37 cellular contexts compared by ENCODE assay signal in genomic region chr13:38338089-38338488, GRCh38.
"Had no signal": no experiment of that assay in that cellular context is flagged by ENCODE, and none has a peak within 500 bp of the region (broad histone marks: within the 10 kb centered on the region; RNA-seq: fewer than 3 reads in every experiment).

No MANE protein-coding gene starts in this region.

- H3K27ac Mint-ChIP-seq: activated CD4-positive, alpha-beta memory T cell treated with anti-CD3 and anti-CD28 coated beads, Interleukin-2, amount 10 ng/mL, durations not matched to agents 7 days and 5 days; activated CD4-positive, alpha-beta T cell treated with anti-CD3 and anti-CD28 coated beads for 36 hours; activated CD4-positive, alpha-beta T cell treated with anti-CD3 and anti-CD28 coated beads, Interleukin-2, amount 10 ng/mL, durations not matched to agents 7 days and 5 days; activated CD8-positive, alpha-beta memory T cell treated with anti-CD3 and anti-CD28 coated beads, Interleukin-2, amount 10 ng/mL, durations not matched to agents 7 days and 5 days; activated CD8-positive, alpha-beta T cell treated with anti-CD3 and anti-CD28 coated beads, Interleukin-2, amount 10 ng/mL, durations not matched to agents 7 days and 5 days; activated naive CD4-positive, alpha-beta T cell treated with anti-CD3 and anti-CD28 coated beads, Interleukin-2, amount 10 ng/mL, durations not matched to agents 7 days and 5 days; activated naive CD4-positive, alpha-beta T cell treated with anti-CD3 and anti-CD28 coated beads, Interleukin-2, amount 50 U/mL, for 24 hours; activated naive CD8-positive, alpha-beta T cell; activated naive CD8-positive, alpha-beta T cell treated with anti-CD3 and anti-CD28 coated beads, Interleukin-2, amount 10 ng/mL, durations not matched to agents 7 days and 5 days; activated naive CD8-positive, alpha-beta T cell treated with anti-CD3 and anti-CD28 coated beads, Interleukin-2, amount 50 U/mL, for 24 hours; activated T-cell treated with anti-CD3 and anti-CD28 coated beads, Interleukin-2, amount 50 U/mL, for 24 hours; activated T-helper 2 cell treated with anti-CD3 and anti-CD28 coated beads, Interferon-gamma antibody, Interleukin-2, Interleukin-4, amounts not matched to agents 10 μg/mL and 5 μg/mL and 100 μg/mL, durations not matched to agents 14 hours and 24 hours and 36 hours; brain; T-helper 1 cell treated with Interleukin-12 subunit alpha and Interleukin-12 subunit beta and Interleukin-4 antibody, amounts not matched to agents 30 μg/mL and 1 μg/mL, for 36 hours; T-helper 2 cell treated with Interferon-gamma antibody and Interleukin-4, amounts not matched to agents 5 μg/mL and 100 μg/mL, for 36 hours had no signal

- H3K4me3 ChIP-seq: ascending aorta, cardiac muscle cell had no signal

- H3K4me1 ChIP-seq: ascending aorta had no signal

- H3K4me1 Mint-ChIP-seq: activated CD4-positive, alpha-beta memory T cell treated with anti-CD3 and anti-CD28 coated beads, Interleukin-2, amount 10 ng/mL, durations not matched to agents 7 days and 5 days; activated CD4-positive, alpha-beta T cell treated with anti-CD3 and anti-CD28 coated beads for 36 hours; activated CD4-positive, alpha-beta T cell treated with anti-CD3 and anti-CD28 coated beads, Interleukin-2, amount 10 ng/mL, durations not matched to agents 7 days and 5 days; activated CD8-positive, alpha-beta memory T cell treated with anti-CD3 and anti-CD28 coated beads, Interleukin-2, amount 10 ng/mL, durations not matched to agents 7 days and 5 days; activated naive CD4-positive, alpha-beta T cell treated with anti-CD3 and anti-CD28 coated beads, Interleukin-2, amount 10 ng/mL, durations not matched to agents 7 days and 5 days; activated naive CD4-positive, alpha-beta T cell treated with anti-CD3 and anti-CD28 coated beads, Interleukin-2, amount 50 U/mL, for 24 hours; activated naive CD8-positive, alpha-beta T cell treated with anti-CD3 and anti-CD28 coated beads, Interleukin-2, amount 10 ng/mL, durations not matched to agents 7 days and 5 days; activated naive CD8-positive, alpha-beta T cell treated with anti-CD3 and anti-CD28 coated beads, Interleukin-2, amount 50 U/mL, for 24 hours; brain; central memory CD8-positive, alpha-beta T cell had no signal

- H3K27ac ChIP-seq: ascending aorta, cardiac muscle cell, VCaP had no signal

- DNase-seq: activated CD4-positive, alpha-beta memory T cell treated with anti-CD3 and anti-CD28 coated beads, Interleukin-2, amount 10 ng/mL, durations not matched to agents 7 days and 5 days; activated CD4-positive, alpha-beta T cell treated with anti-CD3 and anti-CD28 coated beads for 1 hour; activated CD4-positive, alpha-beta T cell treated with anti-CD3 and anti-CD28 coated beads for 36 hours; activated CD4-positive, alpha-beta T cell treated with anti-CD3 and anti-CD28 coated beads for 48 hours; activated CD4-positive, alpha-beta T cell treated with anti-CD3 and anti-CD28 coated beads, Interleukin-2, amount 10 ng/mL, durations not matched to agents 7 days and 5 days; activated CD4-positive, alpha-beta T cell treated with anti-CD3 and anti-CD28 coated beads, Interleukin-2, amount 50 U/mL, for 48 hours; activated CD4-positive, CD25-positive, alpha-beta regulatory T cell; activated CD8-positive, alpha-beta memory T cell treated with anti-CD3 and anti-CD28 coated beads for 24 hours; activated CD8-positive, alpha-beta memory T cell treated with anti-CD3 and anti-CD28 coated beads, Interleukin-2, amount 10 ng/mL, durations not matched to agents 7 days and 5 days; activated CD8-positive, alpha-beta memory T cell treated with anti-CD3 and anti-CD28 coated beads, Interleukin-2, amount 50 U/mL, for 48 hours; activated CD8-positive, alpha-beta T cell treated with anti-CD3 and anti-CD28 coated beads, Interleukin-2, amount 10 ng/mL, durations not matched to agents 7 days and 5 days; activated effector memory CD4-positive, alpha-beta T cell treated with Interleukin-2 at 50 U/mL for 16 hours; activated gamma-delta T cell; activated naive CD4-positive, alpha-beta T cell treated with anti-CD3 and anti-CD28 coated beads, Interleukin-2, amount 10 ng/mL, durations not matched to agents 7 days and 5 days; activated naive CD4-positive, alpha-beta T cell treated with Interleukin-2 at 50 U/mL for 16 hours; activated naive CD8-positive, alpha-beta T cell treated with anti-CD3 and anti-CD28 coated beads, Interleukin-2, amount 10 ng/mL, durations not matched to agents 7 days and 5 days; activated naive CD8-positive, alpha-beta T cell treated with anti-CD3 and anti-CD28 coated beads, Interleukin-2, amount 50 U/mL, for 24 hours; activated T-cell treated with anti-CD3 and anti-CD28 coated beads, Interleukin-2, amount 50 U/mL, for 24 hours; activated T-cell treated with anti-CD3 and anti-CD28 coated beads, Interleukin-2, amount 50 U/mL, for 48 hours; amygdala; anterior cingulate cortex; caudate nucleus; cerebellar nuclear complex; T-helper 2 cell; T-helper 9 cell had no signal

- FAIRE-seq: bronchial epithelial cell had no signal

- H3K4me3 Mint-ChIP-seq: activated CD4-positive, alpha-beta memory T cell treated with anti-CD3 and anti-CD28 coated beads, Interleukin-2, amount 10 ng/mL, durations not matched to agents 7 days and 5 days; activated CD4-positive, alpha-beta T cell treated with anti-CD3 and anti-CD28 coated beads for 36 hours; activated CD4-positive, alpha-beta T cell treated with anti-CD3 and anti-CD28 coated beads, Interleukin-2, amount 10 ng/mL, durations not matched to agents 7 days and 5 days; activated CD8-positive, alpha-beta memory T cell treated with anti-CD3 and anti-CD28 coated beads, Interleukin-2, amount 10 ng/mL, durations not matched to agents 7 days and 5 days; activated CD8-positive, alpha-beta T cell treated with anti-CD3 and anti-CD28 coated beads, Interleukin-2, amount 10 ng/mL, durations not matched to agents 7 days and 5 days; activated naive CD4-positive, alpha-beta T cell treated with anti-CD3 and anti-CD28 coated beads, Interleukin-2, amount 10 ng/mL, durations not matched to agents 7 days and 5 days; activated naive CD4-positive, alpha-beta T cell treated with anti-CD3 and anti-CD28 coated beads, Interleukin-2, amount 50 U/mL, for 24 hours; activated naive CD8-positive, alpha-beta T cell; activated naive CD8-positive, alpha-beta T cell treated with anti-CD3 and anti-CD28 coated beads, Interleukin-2, amount 10 ng/mL, durations not matched to agents 7 days and 5 days; activated naive CD8-positive, alpha-beta T cell treated with anti-CD3 and anti-CD28 coated beads, Interleukin-2, amount 50 U/mL, for 24 hours; activated T-cell treated with anti-CD3 and anti-CD28 coated beads, Interleukin-2, amount 50 U/mL, for 24 hours; brain; central memory CD8-positive, alpha-beta T cell; T-helper 1 cell treated with Interleukin-12 subunit alpha and Interleukin-12 subunit beta and Interleukin-4 antibody, amounts not matched to agents 30 μg/mL and 1 μg/mL, for 36 hours; T-helper 2 cell treated with Interferon-gamma antibody and Interleukin-4, amounts not matched to agents 5 μg/mL and 100 μg/mL, for 36 hours had no signal

- H3K9me3 ChIP-seq: ascending aorta had no signal

- H3K36me3 Mint-ChIP-seq: activated CD8-positive, alpha-beta memory T cell treated with anti-CD3 and anti-CD28 coated beads, Interleukin-2, amount 10 ng/mL, durations not matched to agents 7 days and 5 days; activated naive CD4-positive, alpha-beta T cell treated with anti-CD3 and anti-CD28 coated beads, Interleukin-2, amount 10 ng/mL, durations not matched to agents 7 days and 5 days; activated naive CD8-positive, alpha-beta T cell; activated naive CD8-positive, alpha-beta T cell treated with anti-CD3 and anti-CD28 coated beads, Interleukin-2, amount 10 ng/mL, durations not matched to agents 7 days and 5 days; brain had no signal

- H3K36me3 ChIP-seq: ascending aorta, cardiac muscle cell had no signal

- ATAC-seq: activated CD4-positive, alpha-beta T cell treated with anti-CD3 and anti-CD28 coated beads for 36 hours; activated CD4-positive, CD25-positive, alpha-beta regulatory T cell treated with anti-CD3 and anti-CD28 coated beads, Interleukin-2, amount 50 U/mL, for 24 hours; activated CD8-positive, alpha-beta memory T cell treated with anti-CD3 and anti-CD28 coated beads, Interleukin-2, amount 10 ng/mL, durations not matched to agents 7 days and 5 days; activated CD8-positive, alpha-beta T cell treated with anti-CD3 and anti-CD28 coated beads, Interleukin-2, amount 10 ng/mL, durations not matched to agents 7 days and 5 days; activated naive CD8-positive, alpha-beta T cell treated with anti-CD3 and anti-CD28 coated beads, Interleukin-2, amount 50 U/mL, for 24 hours had no signal

- H3K27me3 Mint-ChIP-seq: activated CD4-positive, alpha-beta memory T cell treated with anti-CD3 and anti-CD28 coated beads, Interleukin-2, amount 10 ng/mL, durations not matched to agents 7 days and 5 days; activated CD8-positive, alpha-beta memory T cell treated with anti-CD3 and anti-CD28 coated beads, Interleukin-2, amount 10 ng/mL, durations not matched to agents 7 days and 5 days; activated naive CD8-positive, alpha-beta T cell treated with anti-CD3 and anti-CD28 coated beads, Interleukin-2, amount 10 ng/mL, durations not matched to agents 7 days and 5 days; activated naive CD8-positive, alpha-beta T cell treated with anti-CD3 and anti-CD28 coated beads, Interleukin-2, amount 50 U/mL, for 24 hours; activated T-cell treated with anti-CD3 and anti-CD28 coated beads, Interleukin-2, amount 50 U/mL, for 24 hours; brain had no signal

- H3K27me3 ChIP-seq: ascending aorta, cardiac muscle cell had no signal

- H3K9me3 Mint-ChIP-seq: activated CD4-positive, alpha-beta memory T cell treated with anti-CD3 and anti-CD28 coated beads, Interleukin-2, amount 10 ng/mL, durations not matched to agents 7 days and 5 days; activated CD4-positive, alpha-beta T cell treated with anti-CD3 and anti-CD28 coated beads, Interleukin-2, amount 10 ng/mL, durations not matched to agents 7 days and 5 days; activated naive CD4-positive, alpha-beta T cell treated with anti-CD3 and anti-CD28 coated beads, Interleukin-2, amount 10 ng/mL, durations not matched to agents 7 days and 5 days; activated naive CD4-positive, alpha-beta T cell treated with anti-CD3 and anti-CD28 coated beads, Interleukin-2, amount 50 U/mL, for 24 hours; activated naive CD8-positive, alpha-beta T cell treated with anti-CD3 and anti-CD28 coated beads, Interleukin-2, amount 10 ng/mL, durations not matched to agents 7 days and 5 days; activated naive CD8-positive, alpha-beta T cell treated with anti-CD3 and anti-CD28 coated beads, Interleukin-2, amount 50 U/mL, for 24 hours; activated T-cell treated with anti-CD3 and anti-CD28 coated beads, Interleukin-2, amount 50 U/mL, for 24 hours; activated T-helper 2 cell treated with anti-CD3 and anti-CD28 coated beads, Interferon-gamma antibody, Interleukin-2, Interleukin-4, amounts not matched to agents 10 μg/mL and 5 μg/mL and 100 μg/mL, durations not matched to agents 14 hours and 24 hours and 36 hours; brain; central memory CD8-positive, alpha-beta T cell; T-helper 1 cell treated with Interleukin-12 subunit alpha and Interleukin-12 subunit beta and Interleukin-4 antibody, amounts not matched to agents 30 μg/mL and 1 μg/mL, for 36 hours; T-helper 2 cell treated with Interferon-gamma antibody and Interleukin-4, amounts not matched to agents 5 μg/mL and 100 μg/mL, for 36 hours had no signal
